Comparison of ENCODE assay signal across 1 cellular context in genomic region chr19:33340991-33341390, GRCh38.
TF ChIP-seq lines count a peak whose summit lies in the region.

No MANE protein-coding gene starts in this region.

TF ChIP-seq in HEK293, 187 proteins besides CTCF, POLR2A, EP300 and RAD21 (continued from another document):
- TF ChIP-seq BCL6B (tag by site-specific recombination; IDR thresholded peaks at IDR 0.05), result 0 out of 2 replicates have a peak, but pooled peaks have one; percentile 18
- 0 out of 2 replicates have a peak, but pooled peaks have one; percentile 29 for TF ChIP-seq ZNF473 (tag by site-specific recombination; IDR thresholded peaks at IDR 0.05)
- no peak for TF ChIP-seq ZNF423 (tag by site-specific recombination; IDR thresholded peaks at IDR 0.05)
- no peak for TF ChIP-seq ZBTB7A (tag by site-specific recombination; IDR thresholded peaks at IDR 0.05; ENCODE audit: low read depth)
- TF ChIP-seq ZNF366 (tag by site-specific recombination; conservative IDR thresholded peaks at IDR 0.05), result peak; percentile 94
- no peak for TF ChIP-seq ZBTB48 (tag by site-specific recombination; IDR thresholded peaks at IDR 0.05)
- TF ChIP-seq ZNF155 (tag by site-specific recombination; IDR thresholded peaks at IDR 0.05), result 0 out of 2 replicates have a peak, but pooled peaks have one; percentile 34
TF ChIP-seq in HEK293: peak in this region for 11.
